14 cellular contexts compared by ENCODE assay signal in genomic region chr3:58202917-58203360, GRCh38. TPM values are rescaled to one million over a fixed set of nuclear protein-coding genes. Genes with fewer than 3 reads are reported as not detected.
A peak's percentile ranks its signal among the peaks of the same experiment; 100 is the strongest.
DNase-seq lines count a peak whose midpoint lies in the region; ATAC-seq and TF ChIP-seq lines count a peak whose summit lies in the region.
"Had no signal": no experiment of that assay in that cellular context is flagged by ENCODE, and none has a peak within 500 bp of the region (broad histone marks: within the 10 kb centered on the region; RNA-seq: fewer than 3 reads in every experiment).

No MANE protein-coding gene starts in this region.

- H3K4me3 Mint-ChIP-seq in chondrocyte (ENCODE audit: unreplicated experiment) (no peak overlapping the region), T-helper 17 cell (no peak overlapping the region)
- H3K4me3 Mint-ChIP-seq: activated CD8-positive, alpha-beta memory T cell treated with anti-CD3 and anti-CD28 coated beads, Interleukin-2, amount 10 ng/mL, durations not matched to agents 7 days and 5 days; CD4-positive, alpha-beta T cell had no signal

- H3K4me1 Mint-ChIP-seq in chondrocyte (ENCODE audit: low read depth) (peaks cover 28% of the 10 kb centered on the region), T-helper 17 cell (no peaks in the 10 kb centered on the region)

- H3K27me3 ChIP-seq in aorta (ENCODE audit: control insufficient read depth in 1 of 2, insufficient read depth in 2 of 2, low read length in 1 of 2): no peaks in the 10 kb centered on the region

- TF ChIP-seq CTCF in chondrocyte (IDR thresholded peaks at IDR 0.05) (no peak), foreskin fibroblast (IDR thresholded peaks at IDR 0.05; ENCODE audit: low read depth, low read length) (no peak)

- H3K27ac Mint-ChIP-seq in chondrocyte (ENCODE audit: unreplicated experiment): no peak overlapping the region
- H3K27ac Mint-ChIP-seq in T-helper 17 cell: no peak overlapping the region
- H3K27ac Mint-ChIP-seq: activated CD8-positive, alpha-beta memory T cell treated with anti-CD3 and anti-CD28 coated beads, Interleukin-2, amount 10 ng/mL, durations not matched to agents 7 days and 5 days; CD4-positive, alpha-beta T cell had no signal

- H3K36me3 Mint-ChIP-seq in chondrocyte (ENCODE audit: low read depth) (no peaks in the 10 kb centered on the region), T-helper 17 cell (ENCODE audit: low read depth) (peaks cover 2% of the 10 kb centered on the region)
- H3K36me3 Mint-ChIP-seq: activated CD8-positive, alpha-beta memory T cell treated with anti-CD3 and anti-CD28 coated beads, Interleukin-2, amount 10 ng/mL, durations not matched to agents 7 days and 5 days had no signal

- 90 to 94% methylated on average over 9 of the region's 9 CpGs for WGBS in aorta, 2 donors

- intact Hi-C loops in aorta (cut with DNase I): no loop called here

- H3K4me1 ChIP-seq in aorta (ENCODE audit: control insufficient read depth in 1 of 2, insufficient read depth in 2 of 2, low read length in 2 of 2): peaks cover 0 to 7% of the 10 kb centered on the region in 2 donors

- no peak overlapping the region for H3K27ac ChIP-seq in aorta (ENCODE audit: low read depth in 1 of 2, low read length in 2 of 2)

- H3K9me3 Mint-ChIP-seq in chondrocyte (ENCODE audit: low read depth): no peaks in the 10 kb centered on the region
- H3K9me3 Mint-ChIP-seq: CD4-positive, alpha-beta T cell had no signal

- H3K36me3 ChIP-seq in aorta (ENCODE audit: control insufficient read depth in 1 of 2, insufficient read depth in 2 of 2, low read length in 1 of 2): no peaks in the 10 kb centered on the region

- H3K27me3 Mint-ChIP-seq in chondrocyte (ENCODE audit: low read depth) (no peaks in the 10 kb centered on the region), T-helper 17 cell (peaks cover 45% of the 10 kb centered on the region)

- no peak overlapping the region for H3K4me3 ChIP-seq in foreskin fibroblast (ENCODE audit: low read depth in 1 of 2, low read length in 2 of 2)
- no peak overlapping the region for H3K4me3 ChIP-seq in aorta (ENCODE audit: low read length in 2 of 2)

- no peaks in the 10 kb centered on the region for H3K9me3 ChIP-seq in T-helper 17 cell (ENCODE audit: control insufficient read depth, low read length, poor library complexity, severe bottlenecking)
- no peaks in the 10 kb centered on the region for H3K9me3 ChIP-seq in aorta (ENCODE audit: control insufficient read depth, low read length)

- DNase-seq in chondrocyte (ENCODE audit: low spot score) (peak; percentile 68), T-helper 17 cell (no peak), foreskin fibroblast (no peak), GM19238 (ENCODE audit: insufficient read length, low spot score) (no peak), aorta (no peak)
- DNase-seq: activated CD8-positive, alpha-beta memory T cell treated with anti-CD3 and anti-CD28 coated beads, Interleukin-2, amount 10 ng/mL, durations not matched to agents 7 days and 5 days; anterior cingulate cortex; CD4-positive, alpha-beta T cell; midbrain; MM.1S; T-helper 1 cell had no signal

- ATAC-seq in GM18499 (IDR thresholded peaks at IDR 0.05; ENCODE audit: insufficient read depth, unreplicated experiment) (peak; percentile 47), GM21390 (IDR thresholded peaks at IDR 0.05; ENCODE audit: unreplicated experiment) (peak; percentile 67), HG03097 (IDR thresholded peaks at IDR 0.05; ENCODE audit: low FRiP score, unreplicated experiment) (peak; percentile 55), T-helper 17 cell (no peak), aorta (ENCODE audit: low FRiP score) (no peak)
- ATAC-seq: activated CD8-positive, alpha-beta memory T cell treated with anti-CD3 and anti-CD28 coated beads, Interleukin-2, amount 10 ng/mL, durations not matched to agents 7 days and 5 days had no signal

RNA-seq across cellular contexts. Expression of gene DNASE1L3, which starts 7.8 kb away (rescaled TPM):
- total RNA-seq in chondrocyte: not detected in 3 replicates
- total RNA-seq in T-helper 17 cell: under 1 TPM in 1 of 2 donors, not detected in 1; 0.65 TPM
- total RNA-seq in aorta: 10 to 100 TPM in 1 of 2 donors, 1 to 10 TPM in 1; 4.3 to 19.8 TPM
- 1 to 10 TPM; 1.4 to 7.0 TPM for polyA plus RNA-seq in aorta
- total RNA-seq: activated CD8-positive, alpha-beta memory T cell treated with anti-CD3 and anti-CD28 coated beads, Interleukin-2, amount 10 ng/mL, durations not matched to agents 7 days and 5 days had no signal

RNA-seq across cellular contexts. Expression of gene ABHD6, which starts 34.7 kb away (rescaled TPM):
- total RNA-seq in chondrocyte: 5.1 to 9.4 TPM (median 7.4 TPM) in 3 replicates
- 1 to 10 TPM; 2.1 to 2.9 TPM for total RNA-seq in T-helper 17 cell
- total RNA-seq in aorta: 10 to 100 TPM in 1 of 2 donors, 1 to 10 TPM in 1; 7.6 to 10.4 TPM
- 1 to 10 TPM; 5.9 to 7.1 TPM for polyA plus RNA-seq in aorta

Comparison
In these comparisons a context has a peak if more than half of its experiments do, and no peak if none do; other contexts are left out.
1. ATAC-seq: peak in GM18499 (single experiment), GM21390 (single experiment) and HG03097 (single experiment); none in T-helper 17 cell (single experiment) and aorta (single experiment).